Comparison of ENCODE assay signal across 20 cellular contexts in genomic region chr1:147609358-147609757, GRCh38.
A peak's percentile ranks its signal among the peaks of the same experiment; 100 is the strongest.
DNase-seq lines count a peak whose midpoint lies in the region; ATAC-seq, FAIRE-seq and TF ChIP-seq lines count a peak whose summit lies in the region.
"Had no signal": no experiment of that assay in that cellular context is flagged by ENCODE, and none has a peak within 500 bp of the region (broad histone marks: within the 10 kb centered on the region; RNA-seq: fewer than 3 reads in every experiment).

No MANE protein-coding gene starts in this region.

- H3K4me1 Mint-ChIP-seq in activated naive CD4-positive, alpha-beta T cell treated with anti-CD3 and anti-CD28 coated beads, Interleukin-2, amount 50 U/mL, for 24 hours, result peaks cover 10% of the 10 kb centered on the region
- H3K4me1 Mint-ChIP-seq in activated naive CD4-positive, alpha-beta T cell treated with anti-CD3 and anti-CD28 coated beads, Interleukin-2, amount 10 ng/mL, durations not matched to agents 7 days and 5 days, result no peaks in the 10 kb centered on the region

- ATAC-seq in GM12878 (no peak), psoas muscle (no peak), GM18511 (IDR thresholded peaks at IDR 0.05; ENCODE audit: unreplicated experiment) (no peak)
- ATAC-seq: CD8-positive, alpha-beta T cell had no signal

- TF ChIP-seq RAD21 in GM12878 (IDR thresholded peaks at IDR 0.05; ENCODE audit: insufficient read depth, low read depth, low read length), result no peak

- H3K4me3 ChIP-seq in GM12878 (no peak overlapping the region), psoas muscle (peak overlapping the region; percentile 8)
- H3K4me3 ChIP-seq: BLaER1 had no signal

- FAIRE-seq in GM12878 (lab: Jason Lieb, UNC), result no peak
- FAIRE-seq: A204.1, G401.6 had no signal

- no peaks in the 10 kb centered on the region for H3K9me3 ChIP-seq in GM12878 (replicated peaks; ENCODE audit: control insufficient read depth, insufficient read depth, low read length)
- H3K9me3 ChIP-seq in psoas muscle, result no peaks in the 10 kb centered on the region
- H3K9me3 ChIP-seq: BLaER1, Caco-2 had no signal

- TF ChIP-seq POLR2A in GM12878 (IDR thresholded peaks at IDR 0.05; ENCODE audit: low read depth, low read length), result no peak

- no TSS peak for BruUV-seq in GM12878 (replicated peaks; lab: Mats Ljungman, UMichigan)

- no peaks in the 10 kb centered on the region for H4K20me1 ChIP-seq in GM12878 (ENCODE audit: control insufficient read depth, insufficient read depth)

- POLR2A ChIA-PET in GM12878 (lab: Charles Lee), result no interaction called here

- 76% methylated on average over 2 of the region's 2 CpGs for whole genome bisulfite sequencing in GM12878 (ENCODE audit: insufficient coverage, insufficient replicate concordance, low lambda C conversion rate, missing lambda C conversion rate)
- WGBS in psoas muscle, 3 donors, result 43 to 63% (median 43%) methylated on average over 2 of the region's 2 CpGs

- H3K27me3 ChIP-seq in GM12878 (replicated peaks in 1 of 2; ENCODE audit: control insufficient read depth in 2 of 2, insufficient read depth in 2 of 2, low read length in 1 of 2) (no peaks in the 10 kb centered on the region), psoas muscle (ENCODE audit: insufficient read depth in 3 of 3, low read length in 2 of 3) (no peaks in the 10 kb centered on the region)
- H3K27me3 ChIP-seq: BLaER1 had no signal

- H3K36me3 Mint-ChIP-seq in activated naive CD4-positive, alpha-beta T cell treated with anti-CD3 and anti-CD28 coated beads, Interleukin-2, amount 50 U/mL, for 24 hours, result peaks cover 37% of the 10 kb centered on the region
- peaks cover 33% of the 10 kb centered on the region for H3K36me3 Mint-ChIP-seq in activated naive CD4-positive, alpha-beta T cell treated with anti-CD3 and anti-CD28 coated beads, Interleukin-2, amount 10 ng/mL, durations not matched to agents 7 days and 5 days

- no peak for TF ChIP-seq EP300 in GM12878 (IDR thresholded peaks at IDR 0.05; ENCODE audit: borderline replicate concordance in 1 of 2, control insufficient read depth in 1 of 2, low read depth in 2 of 2, low read length in 2 of 2)

- H3K36me3 ChIP-seq in GM12878 (ENCODE audit: control insufficient read depth in 2 of 2, insufficient read depth in 2 of 2, low read length in 1 of 2), result peaks cover 1 to 6% of the 10 kb centered on the region in 2 experiments; a peak in 3 of 4 replicates
- H3K36me3 ChIP-seq in psoas muscle (ENCODE audit: insufficient read depth in 1 of 2, low read depth in 1 of 2), result peaks cover 0 to 35% of the 10 kb centered on the region in 2 donors

- peak overlapping the region; percentile 30 for H3K27ac Mint-ChIP-seq in activated naive CD4-positive, alpha-beta T cell treated with anti-CD3 and anti-CD28 coated beads, Interleukin-2, amount 50 U/mL, for 24 hours
- H3K27ac Mint-ChIP-seq in activated naive CD4-positive, alpha-beta T cell treated with anti-CD3 and anti-CD28 coated beads, Interleukin-2, amount 10 ng/mL, durations not matched to agents 7 days and 5 days, result no peak overlapping the region
- H3K27ac Mint-ChIP-seq: B cell; CD4-positive, CD25-positive, alpha-beta regulatory T cell; CD8-positive, alpha-beta T cell had no signal

- no peak overlapping the region for H3K4me3 Mint-ChIP-seq in activated naive CD4-positive, alpha-beta T cell treated with anti-CD3 and anti-CD28 coated beads, Interleukin-2, amount 50 U/mL, for 24 hours
- no peak overlapping the region for H3K4me3 Mint-ChIP-seq in activated naive CD4-positive, alpha-beta T cell treated with anti-CD3 and anti-CD28 coated beads, Interleukin-2, amount 10 ng/mL, durations not matched to agents 7 days and 5 days
- H3K4me3 Mint-ChIP-seq: B cell; CD4-positive, CD25-positive, alpha-beta regulatory T cell; CD8-positive, alpha-beta T cell had no signal

- no peaks in the 10 kb centered on the region for H3K79me2 ChIP-seq in GM12878 (ENCODE audit: control insufficient read depth, insufficient read depth, low read length)

- no peak overlapping the region for H3K27ac ChIP-seq in GM12878 (ENCODE audit: control insufficient read depth, insufficient read depth)
- peak overlapping the region; percentile 37 for H3K27ac ChIP-seq in psoas muscle
- H3K27ac ChIP-seq: 22Rv1, BLaER1, C4-2B had no signal

- H3K9ac ChIP-seq in GM12878 (ENCODE audit: control insufficient read depth, insufficient read depth, low read length), result no peak overlapping the region
- H3K9ac ChIP-seq: BLaER1 had no signal

- RAD21 ChIA-PET in GM12878 (lab: Charles Lee; ENCODE audit: unreplicated experiment), result no interaction called here

- no peaks in the 10 kb centered on the region for H3K9me3 Mint-ChIP-seq in activated naive CD4-positive, alpha-beta T cell treated with anti-CD3 and anti-CD28 coated beads, Interleukin-2, amount 50 U/mL, for 24 hours
- no peaks in the 10 kb centered on the region for H3K9me3 Mint-ChIP-seq in activated naive CD4-positive, alpha-beta T cell treated with anti-CD3 and anti-CD28 coated beads, Interleukin-2, amount 10 ng/mL, durations not matched to agents 7 days and 5 days
- H3K9me3 Mint-ChIP-seq: CD4-positive, CD25-positive, alpha-beta regulatory T cell; CD8-positive, alpha-beta T cell had no signal

- H3K4me1 ChIP-seq in GM12878 (ENCODE audit: control insufficient read depth, insufficient read depth, low read length), result peaks cover 19% of the 10 kb centered on the region
- peaks cover 56% of the 10 kb centered on the region for H3K4me1 ChIP-seq in psoas muscle

- CTCF ChIA-PET in activated naive CD4-positive, alpha-beta T cell treated with anti-CD3 and anti-CD28 coated beads, Interleukin-2, amount 10 ng/mL, durations not matched to agents 7 days and 5 days (lab: Charles Lee), result interaction anchor here (0.6 kb wide), 1 partner anchor 284 kb away, joined by 3 read pairs; no protein-coding TSS in a partner anchor
- CTCF ChIA-PET in GM12878 (lab: Yijun Ruan, JAX), result interaction anchor here (1.0 kb wide), 1 partner anchor 11 kb away, joined by 3 read pairs; no protein-coding TSS in a partner anchor

- TF ChIP-seq CTCF in GM12878 (IDR thresholded peaks at IDR 0.05 in 2 of 3, conservative IDR thresholded peaks at IDR 0.05 in 1 of 3; ENCODE audit: control insufficient read depth in 2 of 3, extremely low read depth in 1 of 3, insufficient read depth in 1 of 3, low read depth in 3 of 3, low read length in 3 of 3) (no peak), psoas muscle (IDR thresholded peaks at IDR 0.05) (no peak)

- in situ Hi-C loops in GM12878 (cut with MboI), result no loop called here

- H3K4me2 ChIP-seq in GM12878 (ENCODE audit: control insufficient read depth, insufficient read depth), result no peak overlapping the region
- H3K4me2 ChIP-seq: BLaER1 had no signal

- H2AFZ ChIP-seq in GM12878 (ENCODE audit: control insufficient read depth, low read depth, low read length), result no peak overlapping the region

- intact Hi-C loops in GM12878 (cut with micrococcal nuclease; ENCODE audit: unreplicated experiment) (no loop called here), psoas muscle (cut with DNase I) (no loop called here)

- no peaks in the 10 kb centered on the region for H3K27me3 Mint-ChIP-seq in activated naive CD4-positive, alpha-beta T cell treated with anti-CD3 and anti-CD28 coated beads, Interleukin-2, amount 50 U/mL, for 24 hours
- H3K27me3 Mint-ChIP-seq in activated naive CD4-positive, alpha-beta T cell treated with anti-CD3 and anti-CD28 coated beads, Interleukin-2, amount 10 ng/mL, durations not matched to agents 7 days and 5 days, result no peaks in the 10 kb centered on the region
- H3K27me3 Mint-ChIP-seq: B cell; CD4-positive, CD25-positive, alpha-beta regulatory T cell had no signal

- no peak for DNase-seq in activated naive CD4-positive, alpha-beta T cell treated with anti-CD3 and anti-CD28 coated beads, Interleukin-2, amount 10 ng/mL, durations not matched to agents 7 days and 5 days
- no peak for DNase-seq in GM12878 (ENCODE audit: low read depth, low spot score)
- DNase-seq in psoas muscle, result no peak
- DNase-seq in NCI-H510A (lab: John Stamatoyannopoulos, UW), result no peak
- no peak for DNase-seq in H4 (ENCODE audit: low spot score)
- DNase-seq: Caco-2; CD4-positive, CD25-positive, alpha-beta regulatory T cell; CD8-positive, alpha-beta T cell; DND-41; GOT3; H7; HCEC 1CT had no signal

- SMC1A ChIA-PET in GM12878 (lab: Charles Lee; ENCODE audit: uncharacterized antibody, unreplicated experiment), result interaction anchor here (1.3 kb wide), 1 partner anchor 12 kb away, joined by 3 read pairs; no protein-coding TSS in a partner anchor

TF ChIP-seq in GM12878, 131 proteins besides CTCF, POLR2A, EP300 and RAD21:
- TF ChIP-seq IRF3 (IDR thresholded peaks at IDR 0.05), result no peak
- TF ChIP-seq PBX3 (IDR thresholded peaks at IDR 0.05; ENCODE audit: insufficient replicate concordance, low read depth, low read length), result peak; percentile 72
- TF ChIP-seq NFIC (IDR thresholded peaks at IDR 0.05; ENCODE audit: low read depth, low read length), result no peak
- peak; percentile 92 for TF ChIP-seq PKNOX1 (IDR thresholded peaks at IDR 0.05)
- TF ChIP-seq YY1 (IDR thresholded peaks at IDR 0.05; ENCODE audit: low read depth, low read length), result no peak
